In the genomic region with DNA sequence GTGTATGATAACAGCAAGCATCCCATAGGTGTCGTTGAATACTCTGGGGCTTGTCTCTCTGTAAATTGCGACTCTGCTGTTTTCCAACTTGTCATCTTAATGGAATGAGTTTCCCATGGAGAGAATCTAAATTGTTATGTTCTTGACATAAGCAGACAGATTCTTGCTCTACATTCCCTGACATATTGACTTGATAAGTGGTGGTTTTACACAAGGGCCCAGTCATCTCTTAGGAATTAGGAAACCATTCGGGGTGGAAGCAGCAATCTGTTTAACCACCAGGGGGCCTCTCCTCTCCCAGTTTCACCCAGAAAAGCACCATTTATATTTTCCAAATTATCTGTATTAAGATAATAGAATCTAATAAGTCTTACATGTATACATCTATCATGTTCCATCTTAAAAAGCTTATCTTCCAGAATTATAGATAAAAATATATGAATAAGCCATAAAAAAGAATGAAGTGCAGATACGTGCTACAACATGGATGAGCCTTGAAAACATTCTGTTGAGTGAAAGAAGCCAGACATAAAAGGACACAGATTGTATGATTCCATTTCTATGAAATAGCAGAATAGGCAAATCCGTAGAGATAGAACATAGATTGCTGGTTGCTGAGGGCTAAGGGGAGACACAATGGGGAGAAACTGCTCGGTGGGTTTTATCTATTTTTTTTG, we compare ENCODE assay signal across 10 cellular contexts. TPM values are rescaled to one million over a fixed set of nuclear protein-coding genes. Genes with fewer than 3 reads are reported as not detected.
A peak's percentile ranks its signal among the peaks of the same experiment; 100 is the strongest.
DNase-seq lines count a peak whose midpoint lies in the region; ATAC-seq and TF ChIP-seq lines count a peak whose summit lies in the region.
"Had no signal": no experiment of that assay in that cellular context is flagged by ENCODE, and none has a peak within 500 bp of the region (broad histone marks: within the 10 kb centered on the region; RNA-seq: fewer than 3 reads in every experiment).

No MANE protein-coding gene starts in this region.

- no peak overlapping the region for H3K4me3 Mint-ChIP-seq in WTC11
- H3K4me3 Mint-ChIP-seq: dendritic cell treated with granulocyte-macrophage colony-stimulating factor and Interleukin-4, amounts not matched to agents 40 ng/mL and 50 ng/mL, for 4 days had no signal

- H3K9me3 Mint-ChIP-seq in WTC11 = no peaks in the 10 kb centered on the region
- H3K9me3 Mint-ChIP-seq: dendritic cell treated with granulocyte-macrophage colony-stimulating factor and Interleukin-4, amounts not matched to agents 40 ng/mL and 50 ng/mL, for 4 days had no signal

- H3K4me1 Mint-ChIP-seq in WTC11 = no peaks in the 10 kb centered on the region

- H3K36me3 Mint-ChIP-seq in WTC11 = peaks cover 71% of the 10 kb centered on the region

- DNase-seq in activated naive CD4-positive, alpha-beta T cell treated with Interleukin-2 at 50 U/mL for 16 hours = peak; percentile 27
- DNase-seq in activated naive CD4-positive, alpha-beta T cell (lab: John Stamatoyannopoulos, UW) = no peak
- DNase-seq in MV-4-11 (lab: John Stamatoyannopoulos, UW) (peak; percentile 53), WTC11 (ENCODE audit: low spot score) (peak; percentile 36), germinal center (ENCODE audit: low spot score) (peak; percentile 42)

- H3K27me3 ChIP-seq in rectal smooth muscle tissue (ENCODE audit: control insufficient read depth, insufficient read depth, low read length) = no peaks in the 10 kb centered on the region

- ATAC-seq in WTC11 (peak; percentile 50; the same call in 1 of the 2 replicates), GM19455 (IDR thresholded peaks at IDR 0.05; ENCODE audit: unreplicated experiment) (no peak), GM21723 (IDR thresholded peaks at IDR 0.05; ENCODE audit: unreplicated experiment) (no peak)

- CTCF ChIA-PET in WTC11 (lab: Charles Lee) = no interaction called here

- H3K36me3 ChIP-seq in rectal smooth muscle tissue (ENCODE audit: control insufficient read depth, insufficient read depth, low read length) = peaks cover 39% of the 10 kb centered on the region

- H3K27me3 Mint-ChIP-seq in WTC11 (ENCODE audit: low read depth) = no peaks in the 10 kb centered on the region
- H3K27me3 Mint-ChIP-seq: dendritic cell treated with granulocyte-macrophage colony-stimulating factor and Interleukin-4, amounts not matched to agents 40 ng/mL and 50 ng/mL, for 4 days had no signal

- peaks cover 3% of the 10 kb centered on the region for H3K4me1 ChIP-seq in rectal smooth muscle tissue (ENCODE audit: control insufficient read depth, insufficient read depth, low read length)

- H3K27ac ChIP-seq in rectal smooth muscle tissue (ENCODE audit: low read depth, low read length) = peak overlapping the region; percentile 61

- TF ChIP-seq CTCF in WTC11 (IDR thresholded peaks at IDR 0.05) = peak; percentile 50

- no peak overlapping the region for H3K4me3 ChIP-seq in rectal smooth muscle tissue (ENCODE audit: low read length)

- POLR2A ChIA-PET in WTC11 (lab: Charles Lee) = interaction anchor here (0.7 kb wide), 1 partner anchor 57 kb away, joined by 3 read pairs; no protein-coding TSS in a partner anchor

- H3K27ac Mint-ChIP-seq in WTC11 = peak overlapping the region; percentile 75
- H3K27ac Mint-ChIP-seq: dendritic cell treated with granulocyte-macrophage colony-stimulating factor and Interleukin-4, amounts not matched to agents 40 ng/mL and 50 ng/mL, for 4 days had no signal

- H3K9ac ChIP-seq in rectal smooth muscle tissue (ENCODE audit: low read length) = no peak overlapping the region

TF ChIP-seq in WTC11, 78 proteins besides CTCF, POLR2A, EP300 and RAD21:
- TF ChIP-seq, protein P1, sequence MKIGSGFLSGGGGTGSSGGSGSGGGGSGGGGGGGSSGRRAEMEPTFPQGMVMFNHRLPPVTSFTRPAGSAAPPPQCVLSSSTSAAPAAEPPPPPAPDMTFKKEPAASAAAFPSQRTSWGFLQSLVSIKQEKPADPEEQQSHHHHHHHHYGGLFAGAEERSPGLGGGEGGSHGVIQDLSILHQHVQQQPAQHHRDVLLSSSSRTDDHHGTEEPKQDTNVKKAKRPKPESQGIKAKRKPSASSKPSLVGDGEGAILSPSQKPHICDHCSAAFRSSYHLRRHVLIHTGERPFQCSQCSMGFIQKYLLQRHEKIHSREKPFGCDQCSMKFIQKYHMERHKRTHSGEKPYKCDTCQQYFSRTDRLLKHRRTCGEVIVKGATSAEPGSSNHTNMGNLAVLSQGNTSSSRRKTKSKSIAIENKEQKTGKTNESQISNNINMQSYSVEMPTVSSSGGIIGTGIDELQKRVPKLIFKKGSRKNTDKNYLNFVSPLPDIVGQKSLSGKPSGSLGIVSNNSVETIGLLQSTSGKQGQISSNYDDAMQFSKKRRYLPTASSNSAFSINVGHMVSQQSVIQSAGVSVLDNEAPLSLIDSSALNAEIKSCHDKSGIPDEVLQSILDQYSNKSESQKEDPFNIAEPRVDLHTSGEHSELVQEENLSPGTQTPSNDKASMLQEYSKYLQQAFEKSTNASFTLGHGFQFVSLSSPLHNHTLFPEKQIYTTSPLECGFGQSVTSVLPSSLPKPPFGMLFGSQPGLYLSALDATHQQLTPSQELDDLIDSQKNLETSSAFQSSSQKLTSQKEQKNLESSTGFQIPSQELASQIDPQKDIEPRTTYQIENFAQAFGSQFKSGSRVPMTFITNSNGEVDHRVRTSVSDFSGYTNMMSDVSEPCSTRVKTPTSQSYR (CRISPR knock-in tag; IDR thresholded peaks at IDR 0.05) = no peak
- TF ChIP-seq GABPB1 (CRISPR knock-in tag; IDR thresholded peaks at IDR 0.05) (no peak), ZNF396 (CRISPR knock-in tag; IDR thresholded peaks at IDR 0.05; ENCODE audit: borderline replicate concordance) (no peak)
- TF ChIP-seq, protein P2, sequence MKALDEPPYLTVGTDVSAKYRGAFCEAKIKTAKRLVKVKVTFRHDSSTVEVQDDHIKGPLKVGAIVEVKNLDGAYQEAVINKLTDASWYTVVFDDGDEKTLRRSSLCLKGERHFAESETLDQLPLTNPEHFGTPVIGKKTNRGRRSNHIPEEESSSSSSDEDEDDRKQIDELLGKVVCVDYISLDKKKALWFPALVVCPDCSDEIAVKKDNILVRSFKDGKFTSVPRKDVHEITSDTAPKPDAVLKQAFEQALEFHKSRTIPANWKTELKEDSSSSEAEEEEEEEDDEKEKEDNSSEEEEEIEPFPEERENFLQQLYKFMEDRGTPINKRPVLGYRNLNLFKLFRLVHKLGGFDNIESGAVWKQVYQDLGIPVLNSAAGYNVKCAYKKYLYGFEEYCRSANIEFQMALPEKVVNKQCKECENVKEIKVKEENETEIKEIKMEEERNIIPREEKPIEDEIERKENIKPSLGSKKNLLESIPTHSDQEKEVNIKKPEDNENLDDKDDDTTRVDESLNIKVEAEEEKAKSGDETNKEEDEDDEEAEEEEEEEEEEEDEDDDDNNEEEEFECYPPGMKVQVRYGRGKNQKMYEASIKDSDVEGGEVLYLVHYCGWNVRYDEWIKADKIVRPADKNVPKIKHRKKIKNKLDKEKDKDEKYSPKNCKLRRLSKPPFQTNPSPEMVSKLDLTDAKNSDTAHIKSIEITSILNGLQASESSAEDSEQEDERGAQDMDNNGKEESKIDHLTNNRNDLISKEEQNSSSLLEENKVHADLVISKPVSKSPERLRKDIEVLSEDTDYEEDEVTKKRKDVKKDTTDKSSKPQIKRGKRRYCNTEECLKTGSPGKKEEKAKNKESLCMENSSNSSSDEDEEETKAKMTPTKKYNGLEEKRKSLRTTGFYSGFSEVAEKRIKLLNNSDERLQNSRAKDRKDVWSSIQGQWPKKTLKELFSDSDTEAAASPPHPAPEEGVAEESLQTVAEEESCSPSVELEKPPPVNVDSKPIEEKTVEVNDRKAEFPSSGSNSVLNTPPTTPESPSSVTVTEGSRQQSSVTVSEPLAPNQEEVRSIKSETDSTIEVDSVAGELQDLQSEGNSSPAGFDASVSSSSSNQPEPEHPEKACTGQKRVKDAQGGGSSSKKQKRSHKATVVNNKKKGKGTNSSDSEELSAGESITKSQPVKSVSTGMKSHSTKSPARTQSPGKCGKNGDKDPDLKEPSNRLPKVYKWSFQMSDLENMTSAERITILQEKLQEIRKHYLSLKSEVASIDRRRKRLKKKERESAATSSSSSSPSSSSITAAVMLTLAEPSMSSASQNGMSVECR (CRISPR knock-in tag; IDR thresholded peaks at IDR 0.05; ENCODE audit: borderline replicate concordance) = no peak

RNA-seq across cellular contexts. Expression of gene MROH8, which starts 23.1 kb away (rescaled TPM):
- 0.50 to 0.92 TPM (median 0.89 TPM) in 3 replicates for total RNA-seq in WTC11 (2021)

RNA-seq across cellular contexts. Expression of gene RPN2, which starts 23.3 kb away (rescaled TPM):
- 205 to 233 TPM (median 227 TPM) in 3 replicates for total RNA-seq in WTC11 (2021)

RNA-seq across cellular contexts. Expression of gene GHRH, which starts 59.2 kb away (rescaled TPM):
- 0.74 TPM in 1 of 3 replicates, not detected in the others for total RNA-seq in WTC11 (2021)
- total RNA-seq: urinary bladder had no signal

Comparison
In these comparisons a context has a peak if more than half of its experiments do, and no peak if none do; other contexts are left out.
1. DNase-seq: peak in activated naive CD4-positive, alpha-beta T cell treated with Interleukin-2 at 50 U/mL for 16 hours (single experiment), MV-4-11 (single experiment), WTC11 (single experiment) and germinal center (single experiment); none in activated naive CD4-positive, alpha-beta T cell (0 of 4).